Comparison of ENCODE assay signal across 7 cellular contexts in the genomic region with DNA sequence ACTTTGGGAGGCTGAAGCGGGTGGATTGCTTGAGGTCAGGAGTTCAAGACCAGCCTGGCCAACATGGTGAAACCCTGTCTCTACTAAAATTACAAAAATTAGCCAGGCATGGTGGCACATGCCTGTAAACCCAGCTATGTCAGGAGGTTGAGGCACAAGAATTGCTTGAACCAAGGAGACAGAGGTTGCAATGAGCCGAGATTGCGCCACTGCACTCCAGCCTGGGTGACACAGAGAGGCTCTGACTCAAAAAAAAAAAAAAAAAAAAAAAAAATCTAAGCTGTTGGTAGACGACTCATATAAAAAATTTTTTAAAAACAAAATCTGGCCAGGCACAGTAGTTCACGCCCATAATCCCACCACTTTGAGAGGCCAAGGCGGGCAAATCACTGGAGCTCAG. TPM values are rescaled to one million over a fixed set of nuclear protein-coding genes. Genes with fewer than 3 reads are reported as not detected.
DNase-seq lines count a peak whose midpoint lies in the region; ATAC-seq, FAIRE-seq and TF ChIP-seq lines count a peak whose summit lies in the region.
"Not testable (repeated sequence)": the region's sequence is repeated elsewhere in the genome, so short reads cannot be mapped to it uniquely, and the experiment has no call there.
"Had no signal": no experiment of that assay in that cellular context is flagged by ENCODE, and none has a peak within 500 bp of the region (broad histone marks: within the 10 kb centered on the region; RNA-seq: fewer than 3 reads in every experiment).

No MANE protein-coding gene starts in this region.

- H3K27me3 ChIP-seq in IMR-90 (ENCODE audit: control insufficient read depth, insufficient read depth, low read length); bronchial epithelial cell (ENCODE audit: control insufficient read depth, insufficient read depth, low read length); trophoblast cell (ENCODE audit: insufficient read depth, low read length): not testable (repeated sequence)

- H2AFZ ChIP-seq in IMR-90 (replicated peaks; ENCODE audit: low read length, poor library complexity); trophoblast cell (ENCODE audit: insufficient read depth, low read length, poor library complexity): not testable (repeated sequence)

- dilution Hi-C loops in IMR-90 (cut with HindIII; ENCODE audit: low sequenced_read_pairs, unreplicated experiment) = not testable (repeated sequence)

- not testable (repeated sequence) for H3K9me3 ChIP-seq in IMR-90 (ENCODE audit: control insufficient read depth, insufficient read depth, low read length); trophoblast cell (ENCODE audit: insufficient read depth, low read depth, low read length)

- not testable (repeated sequence) for H3K9ac ChIP-seq in IMR-90 (ENCODE audit: low read depth, low read length); trophoblast cell (ENCODE audit: low read length)

- H2BK12ac ChIP-seq in trophoblast cell (ENCODE audit: low read length) = not testable (repeated sequence)

- H3K79me2 ChIP-seq in trophoblast cell (ENCODE audit: control insufficient read depth, insufficient read depth, low read length, poor library complexity) = not testable (repeated sequence)

- not testable (repeated sequence) for FAIRE-seq in bronchial epithelial cell (lab: Jason Lieb, UNC)

- not testable (repeated sequence) for H4K20me1 ChIP-seq in IMR-90 (ENCODE audit: insufficient read depth, low read length)

- WGBS in IMR-90 (ENCODE audit: extremely low coverage in 2 of 2, insufficient read length in 1 of 2), 2 experiments = no CpG with 5 or more reads among the region's 6 CpGs
- no CpG with 5 or more reads among the region's 6 CpGs for WGBS in trophoblast cell (ENCODE audit: extremely low coverage, insufficient coverage, insufficient read length)

- H3K56ac ChIP-seq in IMR-90 (ENCODE audit: extremely low read depth, insufficient read depth, low read length) = not testable (repeated sequence)

- intact Hi-C loops in IMR-90 (cut with micrococcal nuclease) = not testable (repeated sequence)

- POLR2A ChIA-PET in IMR-90 (lab: Charles Lee; ENCODE audit: unreplicated experiment) = interaction anchor here (0.6 kb wide), 2 partner anchors 56 to 217 kb away, joined by 4 read pairs; no protein-coding TSS in a partner anchor

- not testable (repeated sequence) for TF ChIP-seq CTCF in IMR-90 (conservative IDR thresholded peaks at IDR 0.05; ENCODE audit: low read depth, low read length); bronchial epithelial cell (IDR thresholded peaks at IDR 0.05; ENCODE audit: insufficient read depth, low read length, severe bottlenecking); fibroblast of mammary gland (conservative IDR thresholded peaks at IDR 0.05; ENCODE audit: control insufficient read depth, insufficient read depth, low read depth, low read length)

- H4K8ac ChIP-seq in IMR-90 (ENCODE audit: low read depth in 2 of 2, low read length in 2 of 2); trophoblast cell (ENCODE audit: low read depth, low read length): not testable (repeated sequence)

- not testable (repeated sequence) for H2AK9ac ChIP-seq in IMR-90 (replicated peaks; ENCODE audit: low read depth, low read length, poor library complexity)

- H2AK5ac ChIP-seq in IMR-90 (ENCODE audit: low read depth, low read length); trophoblast cell (ENCODE audit: low read length): not testable (repeated sequence)

- not testable (repeated sequence) for H3K18ac ChIP-seq in IMR-90 (ENCODE audit: low read depth, low read length); trophoblast cell (ENCODE audit: low read length)

- H3K14ac ChIP-seq in IMR-90 (replicated peaks; ENCODE audit: low read depth, low read length); trophoblast cell (ENCODE audit: low read length): not testable (repeated sequence)

- not testable (repeated sequence) for H3K27ac ChIP-seq in IMR-90 (ENCODE audit: insufficient read depth, low read length); trophoblast cell (ENCODE audit: low read depth, low read length)

- BruUV-seq in IMR-90 (replicated peaks; lab: Mats Ljungman, UMichigan) = not testable (repeated sequence)

- not testable (repeated sequence) for H2BK120ac ChIP-seq in IMR-90 (ENCODE audit: low read depth, low read length); trophoblast cell (ENCODE audit: insufficient read depth, low read length, poor library complexity)

- not testable (repeated sequence) for H2BK15ac ChIP-seq in IMR-90 (ENCODE audit: low read depth, low read length)

- TF ChIP-seq RAD21 in IMR-90 (IDR thresholded peaks at IDR 0.05; ENCODE audit: low read length) = not testable (repeated sequence)

- not testable (repeated sequence) for H3K9me1 ChIP-seq in IMR-90 (ENCODE audit: insufficient read depth, low read length)

- not testable (repeated sequence) for H4K91ac ChIP-seq in IMR-90 (ENCODE audit: insufficient read depth, low read depth, low read length); trophoblast cell (ENCODE audit: low read depth, low read length)

- not testable (repeated sequence) for H3K4me1 ChIP-seq in IMR-90 (ENCODE audit: control insufficient read depth, insufficient read depth, low read length); trophoblast cell (ENCODE audit: control insufficient read depth in 1 of 2, insufficient read depth in 2 of 2, low read length in 2 of 2)

- H3K4ac ChIP-seq in IMR-90 (ENCODE audit: low read depth, low read length); trophoblast cell (ENCODE audit: low read depth, low read length): not testable (repeated sequence)

- not testable (repeated sequence) for TF ChIP-seq POLR2A in IMR-90 (IDR thresholded peaks at IDR 0.05; ENCODE audit: low read depth, low read length)

- not testable (repeated sequence) for H3K4me2 ChIP-seq in IMR-90 (ENCODE audit: low read depth, low read length); trophoblast cell (ENCODE audit: low read length)

- H4K5ac ChIP-seq in IMR-90 (ENCODE audit: low read depth, low read length) = not testable (repeated sequence)

- CTCF ChIA-PET in IMR-90 (lab: Yijun Ruan, JAX) = interaction anchor here (1.1 kb wide), 1 partner anchor 12 kb away, joined by 3 read pairs; no protein-coding TSS in a partner anchor

- H3K4me3 ChIP-seq in IMR-90 (ENCODE audit: insufficient read depth, low read depth, low read length); bronchial epithelial cell (ENCODE audit: low read depth, low read length); fibroblast of mammary gland (ENCODE audit: control insufficient read depth, low read depth, low read length); trophoblast cell (ENCODE audit: low read depth, low read length): not testable (repeated sequence)

- not testable (repeated sequence) for H3K36me3 ChIP-seq in IMR-90 (ENCODE audit: control insufficient read depth, insufficient read depth, low read length); bronchial epithelial cell (ENCODE audit: control insufficient read depth, insufficient read depth, low read length); trophoblast cell (ENCODE audit: control insufficient read depth in 1 of 2, insufficient read depth in 2 of 2, low read length in 2 of 2)

- not testable (repeated sequence) for H2BK5ac ChIP-seq in IMR-90 (ENCODE audit: low read depth, low read length, poor library complexity, severe bottlenecking); trophoblast cell (ENCODE audit: low read depth, low read length, poor library complexity)

- in situ Hi-C loops in IMR-90 (cut with MboI; ENCODE audit: low sequenced_read_pairs) = not testable (repeated sequence)

- not testable (repeated sequence) for H2BK20ac ChIP-seq in IMR-90 (ENCODE audit: low read depth, low read length)

- ATAC-seq in IMR-90 (ENCODE audit: low read depth) = not testable (repeated sequence)

- H3K23ac ChIP-seq in IMR-90 (ENCODE audit: low read depth, low read length); trophoblast cell (ENCODE audit: low read length): not testable (repeated sequence)

- H3K79me1 ChIP-seq in IMR-90 (ENCODE audit: low read depth in 1 of 2, low read length in 2 of 2); trophoblast cell (ENCODE audit: low read length): not testable (repeated sequence)

- not testable (repeated sequence) for H4K12ac ChIP-seq in trophoblast cell (ENCODE audit: low read depth, low read length)

- DNase-seq in ELR (ENCODE audit: low read depth) (peak; percentile 20), amniotic epithelial cell (ENCODE audit: low read depth) (peak; percentile 16), bronchial epithelial cell (ENCODE audit: low read depth) (peak; percentile 30), fibroblast of mammary gland (ENCODE audit: low read depth) (peak; percentile 21), trophoblast cell (peak; percentile 76 to 83)
- not testable (repeated sequence) for DNase-seq in IMR-90

TF ChIP-seq in IMR-90, 13 proteins besides CTCF, POLR2A, EP300 and RAD21:
- peak; percentile 72 for TF ChIP-seq CEBPB (IDR thresholded peaks at IDR 0.05; ENCODE audit: low read depth, low read length)

RNA-seq across cellular contexts. Expression of gene WNT2B, which starts 21.1 kb away (rescaled TPM):
- total RNA-seq in IMR-90 (2012; rRNA removed) (0.54 and 0.56 TPM in 2 replicates), bronchial epithelial cell (0.53 and 1.9 TPM in 2 replicates)
- 0.50 TPM in 2 replicates for polyA plus RNA-seq in IMR-90 (2012; rRNA removed)
- polyA plus RNA-seq in IMR-90 (2012; cell fraction: cytosol; rRNA removed) = 0.16 and 0.30 TPM in 2 replicates
- 3.6 and 4.1 TPM in 2 replicates for polyA plus RNA-seq in IMR-90 (2012; cell fraction: nucleus; rRNA removed; ENCODE audit: low replicate concordance)
- 0.69 and 0.71 TPM in 2 replicates for polyA plus RNA-seq in trophoblast cell (2013)
- total RNA-seq: A172 had no signal
